ENCODE assay signal across 10 cellular contexts in the genomic region with DNA sequence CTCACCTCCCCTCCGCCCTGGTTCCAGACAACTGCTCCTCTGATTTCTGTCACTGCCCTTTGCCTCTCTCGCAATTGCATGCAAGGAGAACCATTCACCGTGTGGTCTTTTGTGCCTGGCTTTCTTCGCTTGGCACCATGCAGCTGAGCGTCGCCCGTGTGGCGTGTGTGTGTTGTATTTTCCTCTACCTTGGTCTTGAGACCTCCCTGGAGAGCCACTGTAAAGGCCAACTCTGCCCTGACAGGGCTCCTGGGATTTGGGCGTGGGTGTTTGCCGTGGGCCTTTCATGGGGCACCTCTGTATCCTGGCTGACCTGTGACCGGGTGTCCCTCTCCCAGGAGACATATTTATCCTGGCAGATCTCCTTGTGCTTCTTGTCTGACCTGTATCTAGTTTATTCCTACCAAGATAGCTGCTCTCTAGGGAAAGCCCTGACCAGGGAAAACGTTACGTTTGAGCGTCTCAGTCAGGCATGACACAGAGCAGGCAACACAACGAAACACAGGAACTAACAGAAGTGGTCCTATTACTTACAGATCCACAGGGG. TPM values are rescaled to one million over a fixed set of nuclear protein-coding genes. Genes with fewer than 3 reads are reported as not detected.
A peak's percentile ranks its signal among the peaks of the same experiment; 100 is the strongest.
DNase-seq lines count a peak whose midpoint lies in the region; ATAC-seq and TF ChIP-seq lines count a peak whose summit lies in the region.
"Had no signal": no experiment of that assay in that cellular context is flagged by ENCODE, and none has a peak within 500 bp of the region (broad histone marks: within the 10 kb centered on the region; RNA-seq: fewer than 3 reads in every experiment).

No MANE protein-coding gene starts in this region.

- DNase-seq in CD14-positive monocyte (ENCODE audit: low spot score) (no peak), DND-41 (no peak), mesothelial cell of epicardium (ENCODE audit: low spot score in 2 of 2, unreplicated experiment in 2 of 2) (no peak), GM19238 (ENCODE audit: insufficient read length, low spot score) (no peak), sigmoid colon (no peak)
- DNase-seq: GOT3, NCI-H526 treated with DMSO at 0.1 percent for 48 hours had no signal

- H3K4me3 Mint-ChIP-seq in CD14-positive monocyte (peak overlapping the region; percentile 62 to 66), mesothelial cell of epicardium (peak overlapping the region; percentile 60)
- H3K4me3 Mint-ChIP-seq in activated T-helper 17 cell treated with anti-CD3 and anti-CD28 coated beads, Interleukin-2, amount 50 U/mL, for 72 hours: peak overlapping the region; percentile 75

- ATAC-seq in DND-41 (ENCODE audit: insufficient read depth, low read depth) (no peak), HG02973 (IDR thresholded peaks at IDR 0.05; ENCODE audit: unreplicated experiment) (no peak)
- ATAC-seq in activated T-helper 17 cell treated with anti-CD3 and anti-CD28 coated beads, Interleukin-2, amount 50 U/mL, for 72 hours (replicated peaks): no peak

- no peak for TF ChIP-seq EP300 in sigmoid colon (IDR thresholded peaks at IDR 0.05)

- H2AFZ ChIP-seq in DND-41 (ENCODE audit: low read depth, low read length): peak overlapping the region; percentile 90; the same call in 1 of the 2 replicates

- H3K27me3 Mint-ChIP-seq in CD14-positive monocyte (ENCODE audit: low read depth in 3 of 3) (peaks cover 16 to 23% (median 17%) of the 10 kb centered on the region in 3 donors), mesothelial cell of epicardium (ENCODE audit: low read depth) (peaks cover 45% of the 10 kb centered on the region)
- peaks cover 11% of the 10 kb centered on the region for H3K27me3 Mint-ChIP-seq in activated T-helper 17 cell treated with anti-CD3 and anti-CD28 coated beads, Interleukin-2, amount 50 U/mL, for 72 hours

- H4K20me1 ChIP-seq in DND-41 (ENCODE audit: insufficient read depth, low read length): peaks cover 5% of the 10 kb centered on the region; the same call in 1 of the 2 replicates

- H3K9me3 ChIP-seq in DND-41 (ENCODE audit: insufficient read depth, low read length, severe bottlenecking) (no peaks in the 10 kb centered on the region), sigmoid colon (no peaks in the 10 kb centered on the region)
- H3K9me3 ChIP-seq: thoracic aorta had no signal

- peaks cover 0 to 10% (median 8%) of the 10 kb centered on the region in 7 donors for H3K9me3 Mint-ChIP-seq in CD14-positive monocyte
- H3K9me3 Mint-ChIP-seq in activated T-helper 17 cell treated with anti-CD3 and anti-CD28 coated beads, Interleukin-2, amount 50 U/mL, for 72 hours: no peaks in the 10 kb centered on the region
- no peaks in the 10 kb centered on the region for H3K9me3 Mint-ChIP-seq in mesothelial cell of epicardium

- H3K27me3 ChIP-seq in DND-41 (ENCODE audit: insufficient read depth, low read length, poor library complexity) (no peaks in the 10 kb centered on the region), sigmoid colon (no peaks in the 10 kb centered on the region)

- peak overlapping the region in 1 of 7 donors; percentile 25 for H3K27ac Mint-ChIP-seq in CD14-positive monocyte
- peak overlapping the region; percentile 49 for H3K27ac Mint-ChIP-seq in activated T-helper 17 cell treated with anti-CD3 and anti-CD28 coated beads, Interleukin-2, amount 50 U/mL, for 72 hours
- H3K27ac Mint-ChIP-seq in mesothelial cell of epicardium: no peak overlapping the region

- H3K4me1 Mint-ChIP-seq in CD14-positive monocyte: peaks cover 16% of the 10 kb centered on the region
- no peaks in the 10 kb centered on the region for H3K4me1 Mint-ChIP-seq in activated T-helper 17 cell treated with anti-CD3 and anti-CD28 coated beads, Interleukin-2, amount 50 U/mL, for 72 hours
- H3K4me1 Mint-ChIP-seq in mesothelial cell of epicardium: no peaks in the 10 kb centered on the region

- WGBS in sigmoid colon, 2 donors: 70 to 86% methylated on average over 15 of the region's 15 CpGs

- TF ChIP-seq CTCF in CD14-positive monocyte (IDR thresholded peaks at IDR 0.05) (no peak), DND-41 (IDR thresholded peaks at IDR 0.05; ENCODE audit: borderline replicate concordance, extremely low read depth, low read length, poor library complexity, severe bottlenecking) (peak; percentile 2), mesothelial cell of epicardium (IDR thresholded peaks at IDR 0.05; ENCODE audit: unreplicated experiment) (no peak), sigmoid colon (IDR thresholded peaks at IDR 0.05) (no peak)

- peaks cover 27% of the 10 kb centered on the region for H3K4me1 ChIP-seq in DND-41 (ENCODE audit: insufficient read depth, low read length)
- H3K4me1 ChIP-seq in sigmoid colon: peaks cover 0 to 16% (median 11%) of the 10 kb centered on the region in 4 donors

- no peak overlapping the region for H3K27ac ChIP-seq in DND-41 (ENCODE audit: low read length)
- no peak overlapping the region for H3K27ac ChIP-seq in sigmoid colon
- H3K27ac ChIP-seq: thoracic aorta had no signal

- TF ChIP-seq POLR2A in sigmoid colon (IDR thresholded peaks at IDR 0.05): no peak

- H3K9ac ChIP-seq in DND-41 (ENCODE audit: low read depth, low read length): peak overlapping the region; percentile 86; the same call in 1 of the 2 replicates

- H3K36me3 Mint-ChIP-seq in CD14-positive monocyte (peaks cover 9 to 15% of the 10 kb centered on the region in 2 donors), mesothelial cell of epicardium (no peaks in the 10 kb centered on the region)
- no peaks in the 10 kb centered on the region for H3K36me3 Mint-ChIP-seq in activated T-helper 17 cell treated with anti-CD3 and anti-CD28 coated beads, Interleukin-2, amount 50 U/mL, for 72 hours (ENCODE audit: low read depth)

- intact Hi-C loops in CD14-positive monocyte (cut with micrococcal nuclease): loop anchor here in 1 of 2 donors (2.0 kb wide), 1 partner anchor 132 kb away; no protein-coding TSS in a partner anchor
- intact Hi-C loops in sigmoid colon (cut with DNase I): loop anchor here (1.0 kb wide), 1 partner anchor 28 kb away; a partner anchor contains a TSS

- peak overlapping the region; percentile 94; the same call in 1 of the 2 replicates for H3K4me2 ChIP-seq in DND-41 (ENCODE audit: insufficient read depth, low read length)

- H3K36me3 ChIP-seq in DND-41 (ENCODE audit: insufficient read depth, low read length) (peaks cover 16% of the 10 kb centered on the region; the same call in 1 of the 2 replicates), sigmoid colon (no peaks in the 10 kb centered on the region)
- H3K36me3 ChIP-seq: thoracic aorta had no signal

- no peak overlapping the region for H3K4me3 ChIP-seq in DND-41 (ENCODE audit: low read depth in 1 of 2, low read length in 2 of 2)
- H3K4me3 ChIP-seq in sigmoid colon: no peak overlapping the region

- H3K79me2 ChIP-seq in DND-41 (ENCODE audit: insufficient read depth, low read length): no peaks in the 10 kb centered on the region; the same call in 1 of the 2 replicates

RNA-seq across cellular contexts. Expression of a gene that starts 2.0 kb away (rescaled TPM):
- polyA plus RNA-seq in CD14-positive monocyte (1 to 10 TPM; 1.6 to 1.9 TPM), sigmoid colon (10 to 100 TPM; 23.4 to 60.8 (median 42.0) TPM)
- total RNA-seq in activated T-helper 17 cell treated with anti-CD3 and anti-CD28 coated beads, Interleukin-2, amount 50 U/mL, for 72 hours: under 1 TPM; 0.78 to 0.82 TPM
- total RNA-seq in mesothelial cell of epicardium (0.70 to 0.91 TPM (median 0.74 TPM) in 3 replicates), sigmoid colon (10 to 100 TPM in 2 of 4 donors, 1 to 10 TPM in 2; 8.6 to 26.3 (median 10.5) TPM)

RNA-seq across cellular contexts. Expression of a gene that starts 28.3 kb away (rescaled TPM):
- polyA plus RNA-seq in CD14-positive monocyte (10 to 100 TPM; 33.4 to 42.9 TPM), sigmoid colon (10 to 100 TPM; 54.1 to 60.7 (median 54.7) TPM)
- 10 to 100 TPM; 68.1 to 89.0 TPM for total RNA-seq in activated T-helper 17 cell treated with anti-CD3 and anti-CD28 coated beads, Interleukin-2, amount 50 U/mL, for 72 hours
- total RNA-seq in mesothelial cell of epicardium (77.9 to 83.0 TPM (median 82.8 TPM) in 3 replicates), sigmoid colon (10 to 100 TPM; 35.7 to 44.9 (median 41.7) TPM)

RNA-seq across cellular contexts. Expression of a gene that starts 59.0 kb away (rescaled TPM):
- polyA plus RNA-seq in CD14-positive monocyte (under 1 TPM; 0.34 to 0.36 TPM), sigmoid colon (1 to 10 TPM in 2 of 3 donors, under 1 TPM in 1; 0.92 to 9.6 (median 1.8) TPM)
- 1 to 10 TPM; 6.0 to 9.7 TPM for total RNA-seq in activated T-helper 17 cell treated with anti-CD3 and anti-CD28 coated beads, Interleukin-2, amount 50 U/mL, for 72 hours
- total RNA-seq in mesothelial cell of epicardium (9.1 to 9.9 TPM (median 9.2 TPM) in 3 replicates), sigmoid colon (1 to 10 TPM; 2.6 to 6.1 (median 3.1) TPM)
